ENCODE assay signal across 24 cellular contexts in genomic region chr2:2172516-2172915, GRCh38.
DNase-seq lines count a peak whose midpoint lies in the region; ATAC-seq, FAIRE-seq and TF ChIP-seq lines count a peak whose summit lies in the region.
"Had no signal": no experiment of that assay in that cellular context is flagged by ENCODE, and none has a peak within 500 bp of the region (broad histone marks: within the 10 kb centered on the region; RNA-seq: fewer than 3 reads in every experiment).

No MANE protein-coding gene starts in this region.

- H3K4me3 Mint-ChIP-seq in stimulated activated naive CD8-positive, alpha-beta T cell treated with anti-CD3 and anti-CD28 coated beads, Interleukin-15, amount 100 ng/mL, for 72 hours, result no peak overlapping the region
- H3K4me3 Mint-ChIP-seq in osteocyte (ENCODE audit: unreplicated experiment), result no peak overlapping the region
- H3K4me3 Mint-ChIP-seq: B cell; CD4-positive, CD25-positive, alpha-beta regulatory T cell; CD8-positive, alpha-beta T cell had no signal

- no peaks in the 10 kb centered on the region for H3K4me1 Mint-ChIP-seq in stimulated activated naive CD8-positive, alpha-beta T cell treated with anti-CD3 and anti-CD28 coated beads, Interleukin-15, amount 100 ng/mL, for 72 hours
- no peaks in the 10 kb centered on the region for H3K4me1 Mint-ChIP-seq in osteocyte (ENCODE audit: unreplicated experiment)
- H3K4me1 Mint-ChIP-seq: B cell; CD4-positive, CD25-positive, alpha-beta regulatory T cell had no signal

- H2BK5ac ChIP-seq in mesendoderm (ENCODE audit: low read length), result no peak overlapping the region

- H4K8ac ChIP-seq in mesendoderm (ENCODE audit: low read depth, low read length), result no peak overlapping the region

- 74% methylated on average over 10 of the region's 10 CpGs for WGBS in esophagus muscularis mucosa
- WGBS in mesendoderm (ENCODE audit: extremely low coverage, insufficient coverage, low lambda C conversion rate), result no CpG with 5 or more reads among the region's 10 CpGs

- H3K36me3 ChIP-seq in esophagus muscularis mucosa (no peaks in the 10 kb centered on the region), mesendoderm (ENCODE audit: control insufficient read depth, insufficient read depth, low read length) (no peaks in the 10 kb centered on the region)
- H3K36me3 ChIP-seq: BLaER1 had no signal

- no peak overlapping the region for H2BK120ac ChIP-seq in mesendoderm (ENCODE audit: low read depth, low read length)

- no peak overlapping the region for H3K56ac ChIP-seq in mesendoderm (ENCODE audit: low read length)

- peak; percentile 31 for ATAC-seq in stimulated activated naive CD8-positive, alpha-beta T cell treated with anti-CD3 and anti-CD28 coated beads, Interleukin-15, amount 100 ng/mL, for 72 hours
- no peak for ATAC-seq in stimulated activated naive CD8-positive, alpha-beta T cell treated with anti-CD3 and anti-CD28 coated beads, Interleukin-15, Interleukin-2, amounts not matched to agents 100 U/mL and 50 U/mL, for 24 hours
- ATAC-seq: A549; CD8-positive, alpha-beta T cell; GM12878 had no signal

- H3K36me3 Mint-ChIP-seq in osteocyte (ENCODE audit: unreplicated experiment), result no peaks in the 10 kb centered on the region
- H3K36me3 Mint-ChIP-seq: CD4-positive, CD25-positive, alpha-beta regulatory T cell; CD8-positive, alpha-beta T cell had no signal

- no peaks in the 10 kb centered on the region for H3K79me1 ChIP-seq in mesendoderm (ENCODE audit: low read length)

- no peaks in the 10 kb centered on the region for H3K9me3 Mint-ChIP-seq in stimulated activated naive CD8-positive, alpha-beta T cell treated with anti-CD3 and anti-CD28 coated beads, Interleukin-15, amount 100 ng/mL, for 72 hours
- no peaks in the 10 kb centered on the region for H3K9me3 Mint-ChIP-seq in osteocyte (ENCODE audit: unreplicated experiment)
- H3K9me3 Mint-ChIP-seq: CD4-positive, CD25-positive, alpha-beta regulatory T cell; CD8-positive, alpha-beta T cell had no signal

- no peak overlapping the region for H3K4ac ChIP-seq in mesendoderm (ENCODE audit: low read depth, low read length)

- intact Hi-C loops in esophagus muscularis mucosa (cut with DNase I), result no loop called here

- H3K23ac ChIP-seq in mesendoderm (ENCODE audit: low read length), result no peak overlapping the region

- H3K4me1 ChIP-seq in esophagus muscularis mucosa, result no peaks in the 10 kb centered on the region
- H3K4me1 ChIP-seq in mesendoderm (ENCODE audit: control insufficient read depth, low read depth, low read length), result no peaks in the 10 kb centered on the region
- H3K4me1 ChIP-seq: A549, Caco-2 had no signal

- no peaks in the 10 kb centered on the region for H3K9me3 ChIP-seq in esophagus muscularis mucosa
- H3K9me3 ChIP-seq: A549, BLaER1, Caco-2 had no signal

- TF ChIP-seq CTCF in esophagus muscularis mucosa (IDR thresholded peaks at IDR 0.05), result no peak
- no peak for TF ChIP-seq CTCF in osteocyte (IDR thresholded peaks at IDR 0.05)

- no peak overlapping the region for H3K4me3 ChIP-seq in esophagus muscularis mucosa
- no peak overlapping the region for H3K4me3 ChIP-seq in mesendoderm (ENCODE audit: low read length)
- H3K4me3 ChIP-seq: A549, BLaER1, GM12878, GM23248 had no signal

- H3K9ac ChIP-seq in mesendoderm (ENCODE audit: low read length), result no peak overlapping the region
- H3K9ac ChIP-seq: BLaER1, GM23248 had no signal

- no peak for DNase-seq in stimulated activated naive CD8-positive, alpha-beta T cell treated with anti-CD3 and anti-CD28 coated beads, Interleukin-15, amount 100 ng/mL, for 72 hours
- no peak for DNase-seq in stimulated activated naive CD8-positive, alpha-beta T cell treated with anti-CD3 and anti-CD28 coated beads, Interleukin-15, Interleukin-2, amounts not matched to agents 100 U/mL and 50 U/mL, for 24 hours
- DNase-seq in esophagus muscularis mucosa (ENCODE audit: extremely low spot score) (peak; percentile 86), osteocyte (ENCODE audit: extremely low spot score, unreplicated experiment) (peak; percentile 77), mesendoderm (no peak), GM03348 (ENCODE audit: low spot score) (no peak), HTR-8/SVneo (ENCODE audit: insufficient read length, low spot score) (no peak)
- DNase-seq: 8988T; Caco-2; CD4-positive, CD25-positive, alpha-beta regulatory T cell; CD8-positive, alpha-beta T cell; DMS153; DND-41; GM23248; H7; HCEC 1CT had no signal

- H3K4me2 ChIP-seq in mesendoderm (ENCODE audit: low read length), result no peak overlapping the region
- H3K4me2 ChIP-seq: A549, BLaER1 had no signal

- H2BK15ac ChIP-seq in mesendoderm (replicated peaks; ENCODE audit: low read depth), result no peak overlapping the region

- H3K79me2 ChIP-seq in mesendoderm (ENCODE audit: control insufficient read depth, insufficient read depth, low read length), result no peaks in the 10 kb centered on the region

- FAIRE-seq in HTR-8/SVneo (lab: Jason Lieb, UNC), result no peak
- FAIRE-seq: A549, G401.6, GM12878, GM19239, H1 had no signal

- no peaks in the 10 kb centered on the region for H3K27me3 Mint-ChIP-seq in stimulated activated naive CD8-positive, alpha-beta T cell treated with anti-CD3 and anti-CD28 coated beads, Interleukin-15, amount 100 ng/mL, for 72 hours
- peaks cover 15% of the 10 kb centered on the region for H3K27me3 Mint-ChIP-seq in osteocyte (ENCODE audit: unreplicated experiment)
- H3K27me3 Mint-ChIP-seq: B cell; CD4-positive, CD25-positive, alpha-beta regulatory T cell had no signal

- no peak overlapping the region for H3K27ac Mint-ChIP-seq in stimulated activated naive CD8-positive, alpha-beta T cell treated with anti-CD3 and anti-CD28 coated beads, Interleukin-15, amount 100 ng/mL, for 72 hours
- H3K27ac Mint-ChIP-seq in osteocyte (ENCODE audit: unreplicated experiment), result no peak overlapping the region
- H3K27ac Mint-ChIP-seq: B cell; CD8-positive, alpha-beta T cell had no signal

- TF ChIP-seq EP300 in esophagus muscularis mucosa (IDR thresholded peaks at IDR 0.05), result no peak

- H3K27ac ChIP-seq in esophagus muscularis mucosa (replicated peaks in 1 of 4) (no peak overlapping the region), mesendoderm (ENCODE audit: low read depth, low read length) (no peak overlapping the region)
- H3K27ac ChIP-seq: A549, BLaER1, C4-2B, GM23248 had no signal

- no peak overlapping the region for H2AK5ac ChIP-seq in mesendoderm (ENCODE audit: low read length)

- no peak overlapping the region for H3K18ac ChIP-seq in mesendoderm (ENCODE audit: low read length)

- TF ChIP-seq POLR2A in esophagus muscularis mucosa (IDR thresholded peaks at IDR 0.05; ENCODE audit: low read depth), result no peak

- no peak overlapping the region for H4K5ac ChIP-seq in mesendoderm (ENCODE audit: low read length)

- H3K27me3 ChIP-seq in esophagus muscularis mucosa, result peaks cover 0 to 9% (median 0%) of the 10 kb centered on the region in 4 donors
- no peaks in the 10 kb centered on the region for H3K27me3 ChIP-seq in mesendoderm (ENCODE audit: insufficient read depth, low read length, poor library complexity)
- H3K27me3 ChIP-seq: BLaER1 had no signal

Comparison
In these comparisons a context has a peak if more than half of its experiments do, and no peak if none do; other contexts are left out.
1. DNase-seq: peak in esophagus muscularis mucosa (single experiment) and osteocyte (single experiment); none in stimulated activated naive CD8-positive, alpha-beta T cell treated with anti-CD3 and anti-CD28 coated beads, Interleukin-15, amount 100 ng/mL, for 72 hours (0 of 2), stimulated activated naive CD8-positive, alpha-beta T cell treated with anti-CD3 and anti-CD28 coated beads, Interleukin-15, Interleukin-2, amounts not matched to agents 100 U/mL and 50 U/mL, for 24 hours (single experiment), mesendoderm (single experiment), GM03348 (single experiment) and HTR-8/SVneo (single experiment).